31 cellular contexts compared by ENCODE assay signal in genomic region chr1:179761296-179761695, GRCh38. TPM values are rescaled to one million over a fixed set of nuclear protein-coding genes. Genes with fewer than 3 reads are reported as not detected.
"Had no signal": no experiment of that assay in that cellular context is flagged by ENCODE, and none has a peak within 500 bp of the region (broad histone marks: within the 10 kb centered on the region; RNA-seq: fewer than 3 reads in every experiment).

No MANE protein-coding gene starts in this region.

- H3K36me3 ChIP-seq: ascending aorta, cardiac muscle cell, colonic mucosa, esophagus squamous epithelium, left ventricle myocardium inferior, right lobe of liver, thoracic aorta, upper lobe of left lung had no signal

- H3K27me3 ChIP-seq: ascending aorta, colonic mucosa, right lobe of liver, upper lobe of left lung had no signal

- H3K27ac ChIP-seq: ascending aorta, cardiac muscle cell, colonic mucosa, epithelial cell of prostate, esophagus squamous epithelium, left ventricle myocardium inferior, right lobe of liver, skin epidermis, thoracic aorta, upper lobe of left lung had no signal

- H3K4me3 ChIP-seq: ascending aorta, cardiac muscle cell, colonic mucosa, esophagus squamous epithelium, left ventricle myocardium inferior, lung, right lobe of liver, skin epidermis, thoracic aorta, upper lobe of left lung had no signal

- H3K9me3 ChIP-seq: ascending aorta, colonic mucosa, esophagus squamous epithelium, left ventricle myocardium inferior, right lobe of liver, thoracic aorta, upper lobe of left lung had no signal

- H3K4me1 ChIP-seq: ascending aorta, colonic mucosa, esophagus squamous epithelium, left ventricle myocardium inferior, right lobe of liver, upper lobe of left lung had no signal

- DNase-seq: activated CD4-positive, alpha-beta memory T cell treated with anti-CD3 and anti-CD28 coated beads for 36 hours; activated CD4-positive, alpha-beta T cell treated with anti-CD3 and anti-CD28 coated beads, Interleukin-2, amount 10 ng/mL, durations not matched to agents 24 days and 14 days; activated CD4-positive, CD25-positive, alpha-beta regulatory T cell treated with anti-CD3 and anti-CD28 coated beads, Interleukin-2, amount 50 U/mL, for 72 hours; activated CD8-positive, alpha-beta memory T cell treated with anti-CD3 and anti-CD28 coated beads, Interleukin-2, amount 50 U/mL, for 4 hours; activated effector memory CD4-positive, alpha-beta T cell treated with anti-CD3 and anti-CD28 coated beads, Interleukin-2, amount 50 U/mL, for 16 hours; activated naive CD4-positive, alpha-beta T cell treated with anti-CD3 and anti-CD28 coated beads, Interleukin-2, amount 10 ng/mL, durations not matched to agents 7 days and 5 days; activated naive CD8-positive, alpha-beta T cell treated with anti-CD3 and anti-CD28 coated beads, Interleukin-2, amount 10 ng/mL, durations not matched to agents 7 days and 5 days; activated T-cell treated with anti-CD3 and anti-CD28 coated beads, Interleukin-2, amount 50 U/mL, for 1 hour; cerebellar nuclear complex; colonic mucosa; effector CD8-positive, alpha-beta T cell; esophagus squamous epithelium; left ventricle myocardium inferior; mesendoderm; naive thymus-derived CD8-positive, alpha-beta T cell; right lobe of liver; stimulated activated CD4-positive, alpha-beta T cell treated with anti-CD3 and anti-CD28 coated beads, Interleukin-12 subunit alpha, Interleukin-12 subunit beta, amount 100 ng/mL, for 4 hours; stimulated activated CD4-positive, alpha-beta T cell treated with anti-CD3 and anti-CD28 coated beads, Interleukin-4, amount 100 ng/mL, for 1 hour; T-helper 17 cell; T1000; upper lobe of left lung had no signal

- ATAC-seq: naive thymus-derived CD8-positive, alpha-beta T cell; right lobe of liver; T-helper 17 cell had no signal

RNA-seq across cellular contexts. Expression of gene FAM163A, which starts 18.2 kb away (rescaled TPM):
- total RNA-seq: activated CD4-positive, alpha-beta memory T cell treated with anti-CD3 and anti-CD28 coated beads for 36 hours; activated CD4-positive, alpha-beta T cell treated with anti-CD3 and anti-CD28 coated beads, Interleukin-2, amount 10 ng/mL, durations not matched to agents 24 days and 14 days; activated CD8-positive, alpha-beta memory T cell treated with anti-CD3 and anti-CD28 coated beads for 36 hours; activated naive CD8-positive, alpha-beta T cell treated with anti-CD3 and anti-CD28 coated beads, Interleukin-2, amount 10 ng/mL, durations not matched to agents 7 days and 5 days; activated T-helper 1 cell treated with anti-CD3 and anti-CD28 coated beads, Interleukin-12 subunit alpha, Interleukin-12 subunit beta, Interleukin-2, Interleukin-4 antibody, amounts not matched to agents 30 ng/mL and 10 ng/mL and 1 ng/mL, durations not matched to agents 14 hours and 24 hours and 36 hours; ascending aorta; esophagus squamous epithelium; naive thymus-derived CD8-positive, alpha-beta T cell; osteocyte; subcutaneous adipose tissue; thoracic aorta had no signal
- polyA plus RNA-seq: lung; naive thymus-derived CD8-positive, alpha-beta T cell had no signal
